16 cellular contexts compared by ENCODE assay signal in the genomic region with DNA sequence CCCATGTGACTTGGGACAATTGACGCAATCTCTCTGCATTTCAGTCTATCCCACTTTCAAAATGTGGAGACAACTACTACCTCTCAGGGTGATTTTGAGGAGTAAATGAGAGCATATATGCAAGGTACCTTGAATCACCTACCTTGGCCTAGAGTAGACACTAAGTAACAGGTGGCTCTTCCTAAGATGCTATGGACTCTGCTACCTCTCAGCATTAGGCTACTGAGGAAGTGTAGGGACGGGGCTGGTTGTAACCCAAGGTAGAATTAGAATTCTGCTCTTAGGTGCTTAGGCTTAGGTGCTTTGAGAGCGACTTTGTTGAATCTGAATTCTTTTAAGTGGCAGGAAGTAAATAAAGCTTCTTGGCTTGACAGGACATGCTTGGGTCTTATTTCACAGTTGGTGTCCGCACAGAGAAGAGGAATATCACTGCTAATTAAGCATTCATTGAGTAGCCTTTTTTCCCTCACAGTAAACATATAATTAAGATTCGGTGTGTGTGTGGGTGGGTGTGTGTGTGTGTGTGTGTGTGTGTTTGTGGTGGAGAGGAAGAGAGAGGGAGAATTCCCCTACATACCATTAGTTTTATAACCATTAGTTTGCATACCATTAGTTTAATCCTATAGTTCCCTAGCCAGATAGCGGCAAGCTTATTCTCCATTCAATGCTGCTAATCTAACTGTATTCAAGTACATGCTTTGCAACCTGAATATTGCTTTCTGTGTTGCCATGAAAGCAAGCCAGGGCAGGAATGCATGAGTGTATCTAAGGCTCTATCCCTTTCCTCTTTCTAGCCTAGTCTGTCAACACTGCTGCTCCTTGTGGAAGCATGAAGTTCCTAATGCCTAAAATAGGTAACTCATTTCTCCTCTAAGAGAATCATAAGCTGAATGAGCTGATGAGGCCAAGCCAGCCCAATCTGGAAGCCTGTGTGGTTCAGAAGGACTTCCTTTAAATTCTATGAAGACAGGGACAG.
DNase-seq lines count a peak whose midpoint lies in the region; ATAC-seq, FAIRE-seq and TF ChIP-seq lines count a peak whose summit lies in the region.
"Had no signal": no experiment of that assay in that cellular context is flagged by ENCODE, and none has a peak within 500 bp of the region (broad histone marks: within the 10 kb centered on the region; RNA-seq: fewer than 3 reads in every experiment).

No MANE protein-coding gene starts in this region.

- H3K23me2 ChIP-seq in H9 (ENCODE audit: insufficient read length, low read depth, low read length, poor library complexity, severe bottlenecking), result no peaks in the 10 kb centered on the region

- H4K20me1 ChIP-seq in H9 (ENCODE audit: control insufficient read depth, insufficient read depth, insufficient read length) (no peaks in the 10 kb centered on the region), astrocyte (ENCODE audit: insufficient read depth, low read length) (no peaks in the 10 kb centered on the region)

- H3K14ac ChIP-seq in H9 (ENCODE audit: insufficient read depth, low read length), result no peak overlapping the region

- no peak overlapping the region for H2BK12ac ChIP-seq in H9 (ENCODE audit: insufficient read length, low read depth, low read length)

- no peak overlapping the region for H2BK5ac ChIP-seq in H9 (ENCODE audit: insufficient read length, low read length)

- H3K27ac Mint-ChIP-seq in H9 (peak overlapping the region in 1 of 3 experiments; percentile 12; a peak in 1 of 7 replicates), astrocyte (ENCODE audit: unreplicated experiment) (peak overlapping the region; percentile 48), natural killer cell (peak overlapping the region; percentile 89 to 93), progenitor cell of endocrine pancreas (no peak overlapping the region)
- H3K27ac Mint-ChIP-seq: stimulated activated naive B cell treated with anti-CD40 and anti-IgM and Interleukin-4, amounts not matched to agents 10 μg/mL and 1 μg/mL and 100 μg/mL, for 72 hours had no signal

- no peaks in the 10 kb centered on the region for H3K36me3 ChIP-seq in astrocyte (ENCODE audit: insufficient read depth, low read length)
- H3K36me3 ChIP-seq: cardiac muscle cell, SJCRH30 had no signal

- H3K9me3 Mint-ChIP-seq in H9, result no peaks in the 10 kb centered on the region; a peak in 1 of 5 replicates
- no peaks in the 10 kb centered on the region for H3K9me3 Mint-ChIP-seq in astrocyte (ENCODE audit: unreplicated experiment)
- peaks cover 2 to 5% of the 10 kb centered on the region in 2 donors for H3K9me3 Mint-ChIP-seq in natural killer cell
- no peaks in the 10 kb centered on the region for H3K9me3 Mint-ChIP-seq in progenitor cell of endocrine pancreas (ENCODE audit: low read depth)

- H3T11ph ChIP-seq in H9 (ENCODE audit: low read length), result no peak overlapping the region

- no peaks in the 10 kb centered on the region for H3K27me3 Mint-ChIP-seq in H9 (ENCODE audit: low read depth)
- H3K27me3 Mint-ChIP-seq in astrocyte (ENCODE audit: low read depth, unreplicated experiment), result no peaks in the 10 kb centered on the region
- H3K27me3 Mint-ChIP-seq in natural killer cell (ENCODE audit: low read depth in 2 of 2), result no peaks in the 10 kb centered on the region
- no peaks in the 10 kb centered on the region for H3K27me3 Mint-ChIP-seq in progenitor cell of endocrine pancreas

- H2BK120ac ChIP-seq in H9 (ENCODE audit: low read depth, low read length, poor library complexity, severe bottlenecking), result no peak overlapping the region

- ATAC-seq in natural killer cell (no peak), GM18861 (IDR thresholded peaks at IDR 0.05; ENCODE audit: unreplicated experiment) (no peak)
- ATAC-seq: stimulated activated naive B cell treated with anti-CD40 and anti-IgM and Interleukin-4, amounts not matched to agents 10 μg/mL and 1 μg/mL and 100 μg/mL, for 72 hours had no signal

- H3K79me2 ChIP-seq in H9 (ENCODE audit: insufficient read depth, low read length) (no peaks in the 10 kb centered on the region), astrocyte (ENCODE audit: insufficient read depth, low read length) (no peaks in the 10 kb centered on the region)

- no peak overlapping the region for H2BK20ac ChIP-seq in H9 (ENCODE audit: low read depth, low read length, poor library complexity, severe bottlenecking)

- no peak overlapping the region for H3K56ac ChIP-seq in H9 (ENCODE audit: insufficient read length, low read depth, low read length)

- H3K4me1 ChIP-seq in H9 (ENCODE audit: insufficient read depth, low read length) (peaks cover 14% of the 10 kb centered on the region; the same call in 1 of the 2 replicates), astrocyte (ENCODE audit: insufficient read depth, low read length) (no peaks in the 10 kb centered on the region)
- H3K4me1 ChIP-seq: SJCRH30 had no signal

- H3K18ac ChIP-seq in H9 (ENCODE audit: insufficient read length, low read depth, low read length), result no peak overlapping the region

- H2AK5ac ChIP-seq in H9 (ENCODE audit: insufficient read length, low read length), result no peak overlapping the region

- H3K79me1 ChIP-seq in H9 (ENCODE audit: insufficient read depth, low read depth, low read length, poor library complexity, severe bottlenecking), result no peaks in the 10 kb centered on the region

- intact Hi-C loops in natural killer cell (cut with micrococcal nuclease), result no loop called here

- no peak overlapping the region for H3K27ac ChIP-seq in H9 (ENCODE audit: insufficient read length, low read depth, low read length)
- no peak overlapping the region for H3K27ac ChIP-seq in astrocyte (ENCODE audit: low read depth, low read length)
- H3K27ac ChIP-seq: cardiac muscle cell, SJCRH30 had no signal

- no peaks in the 10 kb centered on the region; a peak in 1 of 7 replicates for H3K36me3 Mint-ChIP-seq in H9 (ENCODE audit: insufficient read depth in 1 of 3, low read depth in 3 of 3)
- no peaks in the 10 kb centered on the region for H3K36me3 Mint-ChIP-seq in astrocyte (ENCODE audit: low read depth, unreplicated experiment)
- H3K36me3 Mint-ChIP-seq in natural killer cell, result peaks cover 10% of the 10 kb centered on the region
- no peaks in the 10 kb centered on the region for H3K36me3 Mint-ChIP-seq in progenitor cell of endocrine pancreas (ENCODE audit: insufficient read depth)

- FAIRE-seq in astrocyte (lab: Jason Lieb, UNC), result no peak
- FAIRE-seq: A204.1 had no signal

- DNase-seq in NCI-H748 (lab: John Stamatoyannopoulos, UW; ENCODE audit: unreplicated experiment) (peak; percentile 28), NCI-H748 treated with DMSO at 0.1 percent for 48 hours (lab: John Stamatoyannopoulos, UW) (no peak), H9 (no peak), astrocyte (ENCODE audit: low read depth) (no peak), natural killer cell (no peak), cerebellum (ENCODE audit: low spot score) (no peak), progenitor cell of endocrine pancreas (ENCODE audit: low spot score, unreplicated experiment) (no peak)
- DNase-seq: DMS53; foreskin melanocyte; kidney glomerular epithelial cell; NCI-H524 treated with DMSO at 0.1 percent for 48 hours; SJCRH30; stimulated activated naive B cell treated with anti-CD40 and anti-IgM and Interleukin-4, amounts not matched to agents 10 μg/mL and 1 μg/mL and 100 μg/mL, for 72 hours had no signal

- WGBS in H9 (ENCODE audit: extremely low coverage, insufficient read length, low lambda C conversion rate), result no CpG with 5 or more reads among the region's 6 CpGs

- H3K4me2 ChIP-seq in H9 (ENCODE audit: insufficient read depth, insufficient read length, low read length) (no peak overlapping the region), astrocyte (ENCODE audit: low read length) (no peak overlapping the region)

- H2BK15ac ChIP-seq in H9 (ENCODE audit: low read depth, low read length), result no peak overlapping the region

- H3K9me3 ChIP-seq in H9 (ENCODE audit: control insufficient read depth, low read depth, low read length) (no peaks in the 10 kb centered on the region), astrocyte (ENCODE audit: insufficient read depth, low read depth, low read length) (no peaks in the 10 kb centered on the region)
- H3K9me3 ChIP-seq: SJCRH30 had no signal

- TF ChIP-seq CTCF in H9 (conservative IDR thresholded peaks at IDR 0.05) (no peak), astrocyte (IDR thresholded peaks at IDR 0.05; ENCODE audit: insufficient read depth, low read depth, low read length) (no peak), natural killer cell (IDR thresholded peaks at IDR 0.05) (no peak), progenitor cell of endocrine pancreas (IDR thresholded peaks at IDR 0.05; ENCODE audit: unreplicated experiment) (no peak)

- H3K4me3 ChIP-seq in astrocyte (ENCODE audit: insufficient read depth, low read depth, low read length), result no peak overlapping the region
- H3K4me3 ChIP-seq: cardiac muscle cell, SJCRH30 had no signal

- H2AFZ ChIP-seq in H9 (ENCODE audit: low read length) (peak overlapping the region; percentile 40), astrocyte (ENCODE audit: low read depth, low read length) (no peak overlapping the region)

- no peak overlapping the region for H3K4ac ChIP-seq in H9 (ENCODE audit: low read depth, low read length)

- no peak overlapping the region for H4K8ac ChIP-seq in H9 (replicated peaks; ENCODE audit: insufficient read length, low read depth, low read length)

- H3K27me3 ChIP-seq in H9 (ENCODE audit: insufficient read depth, low read length) (no peaks in the 10 kb centered on the region), astrocyte (ENCODE audit: insufficient read depth, low read length) (no peaks in the 10 kb centered on the region)
- H3K27me3 ChIP-seq: cardiac muscle cell, SJCRH30 had no signal

- H3K4me1 Mint-ChIP-seq in H9 (peaks cover 57 to 62% of the 10 kb centered on the region in 2 experiments), astrocyte (ENCODE audit: low read depth, unreplicated experiment) (peaks cover 22% of the 10 kb centered on the region), natural killer cell (peaks cover 79 to 84% of the 10 kb centered on the region in 2 donors), progenitor cell of endocrine pancreas (ENCODE audit: low read depth) (peaks cover 14% of the 10 kb centered on the region)

- H4K91ac ChIP-seq in H9 (ENCODE audit: insufficient read length, low read depth, low read length), result no peak overlapping the region

- no peak overlapping the region for H3K9ac ChIP-seq in H9 (ENCODE audit: extremely low read depth, insufficient read length, low read length)
- H3K9ac ChIP-seq in astrocyte (ENCODE audit: low read length), result no peak overlapping the region

- H4K5ac ChIP-seq in H9 (ENCODE audit: insufficient read length, low read depth, low read length), result no peak overlapping the region

- no peak overlapping the region for H3K23ac ChIP-seq in H9 (ENCODE audit: insufficient read length, low read depth, low read length)

- H3K4me3 Mint-ChIP-seq in H9 (no peak overlapping the region), astrocyte (ENCODE audit: unreplicated experiment) (no peak overlapping the region), natural killer cell (peak overlapping the region; percentile 95), progenitor cell of endocrine pancreas (ENCODE audit: low read depth) (no peak overlapping the region)
- H3K4me3 Mint-ChIP-seq: stimulated activated naive B cell treated with anti-CD40 and anti-IgM and Interleukin-4, amounts not matched to agents 10 μg/mL and 1 μg/mL and 100 μg/mL, for 72 hours had no signal
